In genomic region chr5:134519989-134520388, GRCh38 we compare ENCODE assay signal across 39 cellular contexts.
"Had no signal": no experiment of that assay in that cellular context is flagged by ENCODE, and none has a peak within 500 bp of the region (broad histone marks: within the 10 kb centered on the region; RNA-seq: fewer than 3 reads in every experiment).

No MANE protein-coding gene starts in this region.

- H3K27me3 Mint-ChIP-seq: activated B cell treated with CpG ODN at 0.5 μM for 24 hours; activated CD4-positive, alpha-beta memory T cell treated with anti-CD3 and anti-CD28 coated beads for 36 hours; activated CD8-positive, alpha-beta T cell treated with anti-CD3 and anti-CD28 coated beads for 36 hours; activated naive CD4-positive, alpha-beta T cell treated with anti-CD3 and anti-CD28 coated beads, Interleukin-2, amount 50 U/mL, for 24 hours; activated naive CD8-positive, alpha-beta T cell; central memory CD8-positive, alpha-beta T cell had no signal

- ATAC-seq: activated CD8-positive, alpha-beta T cell treated with anti-CD3 and anti-CD28 coated beads for 36 hours; activated naive CD8-positive, alpha-beta T cell treated with anti-CD3 and anti-CD28 coated beads, Interleukin-2, amount 50 U/mL, for 24 hours; activated T-cell treated with anti-CD3 and anti-CD28 coated beads, Interleukin-2, amount 50 U/mL, for 4 hours; activated T-cell treated with anti-CD3 and anti-CD28 coated beads, Interleukin-2, amount 50 U/mL, for 72 hours had no signal

- H3K4me3 ChIP-seq: ascending aorta, cardiac muscle cell had no signal

- DNase-seq: activated B cell treated with CpG ODN at 0.5 μM for 24 hours; activated CD4-positive, alpha-beta memory T cell treated with anti-CD3 and anti-CD28 coated beads for 36 hours; activated CD4-positive, alpha-beta T cell treated with anti-CD3 and anti-CD28 coated beads for 4 hours; activated CD4-positive, alpha-beta T cell treated with anti-CD3 and anti-CD28 coated beads, Interleukin-2, amount 10 ng/mL, durations not matched to agents 24 days and 14 days; activated CD4-positive, alpha-beta T cell treated with anti-CD3 and anti-CD28 coated beads, Interleukin-2, amount 50 U/mL, for 1 hour; activated CD4-positive, alpha-beta T cell treated with anti-CD3 and anti-CD28 coated beads, Interleukin-2, amount 50 U/mL, for 4 hours; activated CD4-positive, CD25-positive, alpha-beta regulatory T cell treated with anti-CD3 and anti-CD28 coated beads, Interleukin-2, amount 50 U/mL, for 72 hours; activated CD8-positive, alpha-beta memory T cell treated with anti-CD3 and anti-CD28 coated beads, Interleukin-2, amount 50 U/mL, for 4 hours; activated CD8-positive, alpha-beta T cell treated with anti-CD3 and anti-CD28 coated beads for 36 hours; activated effector memory CD4-positive, alpha-beta T cell treated with Interleukin-2 at 50 U/mL for 16 hours; activated gamma-delta T cell; activated naive CD4-positive, alpha-beta T cell treated with anti-CD3 and anti-CD28 coated beads, Interleukin-2, amount 10 ng/mL, durations not matched to agents 7 days and 5 days; activated naive CD4-positive, alpha-beta T cell treated with Interleukin-2 at 50 U/mL for 16 hours; activated naive CD8-positive, alpha-beta T cell treated with anti-CD3 and anti-CD28 coated beads, Interleukin-2, amount 10 ng/mL, durations not matched to agents 7 days and 5 days; activated naive CD8-positive, alpha-beta T cell treated with anti-CD3 and anti-CD28 coated beads, Interleukin-2, amount 50 U/mL, for 24 hours; activated T-cell treated with anti-CD3 and anti-CD28 coated beads for 4 hours; activated T-cell treated with anti-CD3 and anti-CD28 coated beads, Interleukin-2, amount 50 U/mL, for 1 hour; activated T-cell treated with anti-CD3 and anti-CD28 coated beads, Interleukin-2, amount 50 U/mL, for 4 hours; activated T-cell treated with anti-CD3 and anti-CD28 coated beads, Interleukin-2, amount 50 U/mL, for 72 hours; amygdala; anterior cingulate cortex; caudate nucleus; cerebellar nuclear complex; T-helper 1 cell; T-helper 2 cell; T-helper 9 cell had no signal

- H3K9me3 ChIP-seq: ascending aorta had no signal

- H3K9me3 Mint-ChIP-seq: activated B cell treated with CpG ODN at 0.5 μM for 24 hours; activated CD4-positive, alpha-beta memory T cell treated with anti-CD3 and anti-CD28 coated beads for 36 hours; activated CD4-positive, alpha-beta T cell treated with anti-CD3 and anti-CD28 coated beads, Interleukin-2, amount 10 ng/mL, durations not matched to agents 24 days and 14 days; activated CD8-positive, alpha-beta T cell treated with anti-CD3 and anti-CD28 coated beads for 36 hours; activated naive CD4-positive, alpha-beta T cell treated with anti-CD3 and anti-CD28 coated beads, Interleukin-2, amount 10 ng/mL, durations not matched to agents 7 days and 5 days; activated naive CD4-positive, alpha-beta T cell treated with anti-CD3 and anti-CD28 coated beads, Interleukin-2, amount 50 U/mL, for 24 hours; activated naive CD8-positive, alpha-beta T cell treated with anti-CD3 and anti-CD28 coated beads, Interleukin-2, amount 10 ng/mL, durations not matched to agents 7 days and 5 days; activated naive CD8-positive, alpha-beta T cell treated with anti-CD3 and anti-CD28 coated beads, Interleukin-2, amount 50 U/mL, for 24 hours; activated T-cell treated with anti-CD3 and anti-CD28 coated beads, Interleukin-2, amount 50 U/mL, for 4 hours; activated T-cell treated with anti-CD3 and anti-CD28 coated beads, Interleukin-2, amount 50 U/mL, for 72 hours; activated T-helper 1 cell treated with anti-CD3 and anti-CD28 coated beads, Interleukin-12 subunit alpha, Interleukin-12 subunit beta, Interleukin-2, Interleukin-4 antibody, amounts not matched to agents 30 ng/mL and 10 ng/mL and 1 ng/mL, durations not matched to agents 14 hours and 24 hours and 36 hours; activated T-helper 2 cell treated with anti-CD3 and anti-CD28 coated beads, Interferon-gamma antibody, Interleukin-2, Interleukin-4, amounts not matched to agents 10 μg/mL and 5 μg/mL and 100 μg/mL, durations not matched to agents 14 hours and 24 hours and 36 hours; central memory CD8-positive, alpha-beta T cell; T-helper 1 cell treated with Interleukin-12 subunit alpha and Interleukin-12 subunit beta and Interleukin-4 antibody, amounts not matched to agents 30 μg/mL and 1 μg/mL, for 36 hours; T-helper 2 cell treated with Interferon-gamma antibody and Interleukin-4, amounts not matched to agents 5 μg/mL and 100 μg/mL, for 36 hours had no signal

- H3K27ac Mint-ChIP-seq: activated B cell treated with CpG ODN at 0.5 μM for 24 hours; activated CD4-positive, alpha-beta memory T cell treated with anti-CD3 and anti-CD28 coated beads for 36 hours; activated CD4-positive, alpha-beta T cell treated with anti-CD3 and anti-CD28 coated beads, Interleukin-2, amount 10 ng/mL, durations not matched to agents 24 days and 14 days; activated CD8-positive, alpha-beta T cell treated with anti-CD3 and anti-CD28 coated beads for 36 hours; activated naive CD4-positive, alpha-beta T cell treated with anti-CD3 and anti-CD28 coated beads, Interleukin-2, amount 10 ng/mL, durations not matched to agents 7 days and 5 days; activated naive CD4-positive, alpha-beta T cell treated with anti-CD3 and anti-CD28 coated beads, Interleukin-2, amount 50 U/mL, for 24 hours; activated naive CD8-positive, alpha-beta T cell; activated naive CD8-positive, alpha-beta T cell treated with anti-CD3 and anti-CD28 coated beads, Interleukin-2, amount 10 ng/mL, durations not matched to agents 7 days and 5 days; activated naive CD8-positive, alpha-beta T cell treated with anti-CD3 and anti-CD28 coated beads, Interleukin-2, amount 50 U/mL, for 24 hours; activated T-cell treated with anti-CD3 and anti-CD28 coated beads, Interleukin-2, amount 50 U/mL, for 72 hours; activated T-helper 1 cell treated with anti-CD3 and anti-CD28 coated beads, Interleukin-12 subunit alpha, Interleukin-12 subunit beta, Interleukin-2, Interleukin-4 antibody, amounts not matched to agents 30 ng/mL and 10 ng/mL and 1 ng/mL, durations not matched to agents 14 hours and 24 hours and 36 hours; activated T-helper 2 cell treated with anti-CD3 and anti-CD28 coated beads, Interferon-gamma antibody, Interleukin-2, Interleukin-4, amounts not matched to agents 10 μg/mL and 5 μg/mL and 100 μg/mL, durations not matched to agents 14 hours and 24 hours and 36 hours; brain; T-helper 1 cell treated with Interleukin-12 subunit alpha and Interleukin-12 subunit beta and Interleukin-4 antibody, amounts not matched to agents 30 μg/mL and 1 μg/mL, for 36 hours; T-helper 2 cell treated with Interferon-gamma antibody and Interleukin-4, amounts not matched to agents 5 μg/mL and 100 μg/mL, for 36 hours had no signal

- H3K27me3 ChIP-seq: ascending aorta had no signal

- H3K4me3 Mint-ChIP-seq: activated B cell treated with CpG ODN at 0.5 μM for 24 hours; activated CD4-positive, alpha-beta memory T cell treated with anti-CD3 and anti-CD28 coated beads for 36 hours; activated CD4-positive, alpha-beta T cell treated with anti-CD3 and anti-CD28 coated beads, Interleukin-2, amount 10 ng/mL, durations not matched to agents 24 days and 14 days; activated CD8-positive, alpha-beta T cell treated with anti-CD3 and anti-CD28 coated beads for 36 hours; activated naive CD4-positive, alpha-beta T cell treated with anti-CD3 and anti-CD28 coated beads, Interleukin-2, amount 10 ng/mL, durations not matched to agents 7 days and 5 days; activated naive CD4-positive, alpha-beta T cell treated with anti-CD3 and anti-CD28 coated beads, Interleukin-2, amount 50 U/mL, for 24 hours; activated naive CD8-positive, alpha-beta T cell; activated naive CD8-positive, alpha-beta T cell treated with anti-CD3 and anti-CD28 coated beads, Interleukin-2, amount 10 ng/mL, durations not matched to agents 7 days and 5 days; activated naive CD8-positive, alpha-beta T cell treated with anti-CD3 and anti-CD28 coated beads, Interleukin-2, amount 50 U/mL, for 24 hours; activated T-cell treated with anti-CD3 and anti-CD28 coated beads, Interleukin-2, amount 50 U/mL, for 4 hours; activated T-cell treated with anti-CD3 and anti-CD28 coated beads, Interleukin-2, amount 50 U/mL, for 72 hours; activated T-helper 1 cell treated with anti-CD3 and anti-CD28 coated beads, Interleukin-12 subunit alpha, Interleukin-12 subunit beta, Interleukin-2, Interleukin-4 antibody, amounts not matched to agents 30 ng/mL and 10 ng/mL and 1 ng/mL, durations not matched to agents 14 hours and 24 hours and 36 hours; brain; central memory CD8-positive, alpha-beta T cell; T-helper 1 cell treated with Interleukin-12 subunit alpha and Interleukin-12 subunit beta and Interleukin-4 antibody, amounts not matched to agents 30 μg/mL and 1 μg/mL, for 36 hours; T-helper 2 cell treated with Interferon-gamma antibody and Interleukin-4, amounts not matched to agents 5 μg/mL and 100 μg/mL, for 36 hours had no signal

- H3K27ac ChIP-seq: ascending aorta, cardiac muscle cell, VCaP had no signal

- FAIRE-seq: bronchial epithelial cell, TTC549 had no signal

- H3K36me3 Mint-ChIP-seq: activated CD4-positive, alpha-beta memory T cell treated with anti-CD3 and anti-CD28 coated beads for 36 hours; activated naive CD4-positive, alpha-beta T cell treated with anti-CD3 and anti-CD28 coated beads, Interleukin-2, amount 10 ng/mL, durations not matched to agents 7 days and 5 days; activated naive CD4-positive, alpha-beta T cell treated with anti-CD3 and anti-CD28 coated beads, Interleukin-2, amount 50 U/mL, for 24 hours; activated naive CD8-positive, alpha-beta T cell; brain had no signal

- H3K36me3 ChIP-seq: ascending aorta, cardiac muscle cell had no signal
